Comparison of ENCODE assay signal across 25 cellular contexts in the genomic region with DNA sequence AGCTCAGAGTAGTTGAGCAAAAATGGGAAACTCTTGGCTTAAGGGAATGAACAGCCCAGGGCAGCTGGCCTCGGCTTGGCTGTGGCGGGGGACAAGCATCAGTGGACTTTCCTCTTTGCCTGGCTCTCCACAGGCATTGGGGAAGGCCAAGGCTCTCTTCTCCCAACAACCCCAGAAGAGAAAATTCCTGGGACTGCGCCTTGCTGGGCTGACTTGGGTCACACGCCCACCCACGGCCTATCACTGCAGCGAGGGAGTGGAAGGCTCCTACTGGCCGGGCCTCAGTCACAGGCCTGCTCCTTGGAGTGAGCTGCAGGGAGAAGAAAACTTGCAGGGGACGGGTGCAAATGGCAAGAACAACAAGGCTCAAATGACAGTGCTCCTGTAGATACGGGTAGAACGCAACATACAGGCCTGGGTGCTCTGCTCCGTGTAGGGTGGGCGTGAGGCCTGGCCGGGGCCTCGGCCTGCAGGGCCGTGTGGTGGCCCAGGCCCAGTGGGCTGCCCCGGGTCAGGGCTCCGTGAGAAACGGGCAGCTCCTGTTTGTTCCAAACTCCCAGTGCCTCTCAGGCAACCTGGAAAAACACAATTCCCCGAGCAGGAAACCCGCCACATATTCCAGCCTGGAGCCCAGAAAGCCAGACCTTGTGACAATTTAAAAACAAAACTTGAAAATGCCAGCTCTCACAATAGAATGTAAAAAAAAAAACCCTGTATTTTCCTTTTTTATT. TPM values are rescaled to one million over a fixed set of nuclear protein-coding genes. Genes with fewer than 3 reads are reported as not detected.
DNase-seq lines count a peak whose midpoint lies in the region; ATAC-seq and TF ChIP-seq lines count a peak whose summit lies in the region.
"Had no signal": no experiment of that assay in that cellular context is flagged by ENCODE, and none has a peak within 500 bp of the region (broad histone marks: within the 10 kb centered on the region; RNA-seq: fewer than 3 reads in every experiment).

No MANE protein-coding gene starts in this region.

- H3K18ac ChIP-seq in trophoblast cell (ENCODE audit: low read length) = no peak overlapping the region

- H3K4me3 ChIP-seq in left ventricle myocardium inferior (no peak overlapping the region), trophoblast cell (ENCODE audit: low read depth, low read length) (no peak overlapping the region)
- H3K4me3 ChIP-seq: A549, pancreas, suprapubic skin had no signal

- H2BK12ac ChIP-seq in trophoblast cell (ENCODE audit: low read length) = no peak overlapping the region

- H3K36me3 ChIP-seq in left ventricle myocardium inferior (no peaks in the 10 kb centered on the region), trophoblast cell (ENCODE audit: control insufficient read depth in 1 of 2, insufficient read depth in 2 of 2, low read length in 2 of 2) (no peaks in the 10 kb centered on the region)
- H3K36me3 ChIP-seq: pancreas, suprapubic skin had no signal

- H3K27ac Mint-ChIP-seq in activated naive CD4-positive, alpha-beta T cell treated with anti-CD3 and anti-CD28 coated beads for 36 hours = no peak overlapping the region
- H3K27ac Mint-ChIP-seq: activated B cell treated with CpG ODN at 0.5 μM for 24 hours; activated CD8-positive, alpha-beta memory T cell treated with anti-CD3 and anti-CD28 coated beads, Interleukin-2, amount 10 ng/mL, durations not matched to agents 7 days and 5 days; activated naive CD4-positive, alpha-beta T cell treated with anti-CD3 and anti-CD28 coated beads, Interleukin-2, amount 50 U/mL, for 24 hours; CD4-positive, alpha-beta memory T cell; nephron progenitor cell; stimulated activated memory B cell treated with anti-CD40 and anti-IgM and Interleukin-4, amounts not matched to agents 10 μg/mL and 1 μg/mL and 100 μg/mL, for 72 hours had no signal

- no peak overlapping the region for H4K12ac ChIP-seq in trophoblast cell (ENCODE audit: low read depth, low read length)

- intact Hi-C loops in left cardiac atrium (cut with DNase I) = no loop called here
- intact Hi-C loops in Right ventricle myocardium superior (cut with DNase I) = no loop called here
- intact Hi-C loops in left ventricle myocardium inferior (cut with micrococcal nuclease) = no loop called here
- intact Hi-C loops in activated naive CD4-positive, alpha-beta T cell treated with anti-CD3 and anti-CD28 coated beads for 36 hours (cut with micrococcal nuclease) = no loop called here

- no peak overlapping the region for H4K91ac ChIP-seq in trophoblast cell (ENCODE audit: low read depth, low read length)

- H2BK120ac ChIP-seq in trophoblast cell (ENCODE audit: insufficient read depth, low read length, poor library complexity) = no peak overlapping the region

- no peak overlapping the region for H3K4me2 ChIP-seq in trophoblast cell (ENCODE audit: low read length)
- H3K4me2 ChIP-seq: A549 had no signal

- peaks cover 2% of the 10 kb centered on the region for H3K27me3 Mint-ChIP-seq in activated naive CD4-positive, alpha-beta T cell treated with anti-CD3 and anti-CD28 coated beads for 36 hours (ENCODE audit: low read depth)

- no peaks in the 10 kb centered on the region for H3K36me3 Mint-ChIP-seq in activated naive CD4-positive, alpha-beta T cell treated with anti-CD3 and anti-CD28 coated beads for 36 hours (ENCODE audit: low read depth)
- H3K36me3 Mint-ChIP-seq: activated CD8-positive, alpha-beta memory T cell treated with anti-CD3 and anti-CD28 coated beads, Interleukin-2, amount 10 ng/mL, durations not matched to agents 7 days and 5 days; activated naive CD4-positive, alpha-beta T cell treated with anti-CD3 and anti-CD28 coated beads, Interleukin-2, amount 50 U/mL, for 24 hours; CD4-positive, alpha-beta memory T cell; stimulated activated memory B cell treated with anti-CD40 and anti-IgM and Interleukin-4, amounts not matched to agents 10 μg/mL and 1 μg/mL and 100 μg/mL, for 72 hours had no signal

- no peak overlapping the region for H3K4ac ChIP-seq in trophoblast cell (ENCODE audit: low read depth, low read length)

- no peaks in the 10 kb centered on the region for H3K27me3 ChIP-seq in left ventricle myocardium inferior (ENCODE audit: low read depth)
- H3K27me3 ChIP-seq in trophoblast cell (ENCODE audit: insufficient read depth, low read length) = no peaks in the 10 kb centered on the region
- H3K27me3 ChIP-seq: pancreas had no signal

- H3K79me2 ChIP-seq in trophoblast cell (ENCODE audit: control insufficient read depth, insufficient read depth, low read length, poor library complexity) = no peaks in the 10 kb centered on the region

- CTCF ChIA-PET in activated naive CD4-positive, alpha-beta T cell treated with anti-CD3 and anti-CD28 coated beads for 36 hours (lab: Charles Lee) = interaction anchor here (0.9 kb wide), 1 partner anchor 74 kb away, joined by 4 read pairs; no protein-coding TSS in a partner anchor

- H3K4me3 Mint-ChIP-seq in activated naive CD4-positive, alpha-beta T cell treated with anti-CD3 and anti-CD28 coated beads for 36 hours = no peak overlapping the region
- H3K4me3 Mint-ChIP-seq: activated B cell treated with CpG ODN at 0.5 μM for 24 hours; activated CD8-positive, alpha-beta memory T cell treated with anti-CD3 and anti-CD28 coated beads, Interleukin-2, amount 10 ng/mL, durations not matched to agents 7 days and 5 days; activated naive CD4-positive, alpha-beta T cell treated with anti-CD3 and anti-CD28 coated beads, Interleukin-2, amount 50 U/mL, for 24 hours; CD4-positive, alpha-beta memory T cell; nephron progenitor cell; stimulated activated memory B cell treated with anti-CD40 and anti-IgM and Interleukin-4, amounts not matched to agents 10 μg/mL and 1 μg/mL and 100 μg/mL, for 72 hours had no signal

- H3K23ac ChIP-seq in trophoblast cell (ENCODE audit: low read length) = no peak overlapping the region

- ATAC-seq in left cardiac atrium (peak; percentile 39 to 56), Right ventricle myocardium superior (ENCODE audit: poor library complexity) (no peak), HG03571 (IDR thresholded peaks at IDR 0.05; ENCODE audit: unreplicated experiment) (no peak), HG03521 (IDR thresholded peaks at IDR 0.05; ENCODE audit: unreplicated experiment) (no peak)
- ATAC-seq: activated CD8-positive, alpha-beta memory T cell treated with anti-CD3 and anti-CD28 coated beads, Interleukin-2, amount 10 ng/mL, durations not matched to agents 7 days and 5 days; pancreas; stimulated activated memory B cell treated with anti-CD40 and anti-IgM and Interleukin-4, amounts not matched to agents 10 μg/mL and 1 μg/mL and 100 μg/mL, for 72 hours had no signal

- no peaks in the 10 kb centered on the region for H3K9me3 Mint-ChIP-seq in activated naive CD4-positive, alpha-beta T cell treated with anti-CD3 and anti-CD28 coated beads for 36 hours
- H3K9me3 Mint-ChIP-seq: activated B cell treated with CpG ODN at 0.5 μM for 24 hours; activated naive CD4-positive, alpha-beta T cell treated with anti-CD3 and anti-CD28 coated beads, Interleukin-2, amount 50 U/mL, for 24 hours; stimulated activated memory B cell treated with anti-CD40 and anti-IgM and Interleukin-4, amounts not matched to agents 10 μg/mL and 1 μg/mL and 100 μg/mL, for 72 hours had no signal

- no peak overlapping the region for H2AK5ac ChIP-seq in trophoblast cell (ENCODE audit: low read length)

- TF ChIP-seq CTCF in left ventricle myocardium inferior (IDR thresholded peaks at IDR 0.05; ENCODE audit: borderline replicate concordance) = no peak

- no peak overlapping the region for H3K14ac ChIP-seq in trophoblast cell (ENCODE audit: low read length)

- no peak overlapping the region for H3K9ac ChIP-seq in trophoblast cell (ENCODE audit: low read length)

- WGBS in trophoblast cell (ENCODE audit: extremely low coverage, insufficient coverage, insufficient read length) = no CpG with 5 or more reads among the region's 20 CpGs

- peaks cover 5% of the 10 kb centered on the region for H3K4me1 Mint-ChIP-seq in activated naive CD4-positive, alpha-beta T cell treated with anti-CD3 and anti-CD28 coated beads for 36 hours (ENCODE audit: low read depth)
- H3K4me1 Mint-ChIP-seq: activated naive CD4-positive, alpha-beta T cell treated with anti-CD3 and anti-CD28 coated beads, Interleukin-2, amount 50 U/mL, for 24 hours had no signal

- DNase-seq in left cardiac atrium (no peak), Right ventricle myocardium superior (no peak), left ventricle myocardium inferior (no peak), trophoblast cell (no peak), SW480 (ENCODE audit: low spot score) (no peak)
- no peak for DNase-seq in activated naive CD4-positive, alpha-beta T cell treated with anti-CD3 and anti-CD28 coated beads for 36 hours
- DNase-seq: activated B cell treated with CpG ODN at 0.5 μM for 24 hours; activated CD4-positive, alpha-beta T cell treated with anti-CD3 and anti-CD28 coated beads, Interleukin-2, amount 50 U/mL, for 1 hour; activated CD8-positive, alpha-beta memory T cell treated with anti-CD3 and anti-CD28 coated beads, Interleukin-2, amount 10 ng/mL, durations not matched to agents 7 days and 5 days; CD4-positive, alpha-beta memory T cell; cortex of kidney; NCI-H1092 treated with DMSO at 0.1 percent for 48 hours; NCI-H1930; NCI-H526; nephron progenitor cell; SHP77 treated with DMSO at 0.1 percent for 48 hours; stimulated activated CD4-positive, alpha-beta T cell treated with anti-CD3 and anti-CD28 coated beads, Interleukin-4, amount 100 ng/mL, for 24 hours; SW 1271 had no signal

- H3K27ac ChIP-seq in left ventricle myocardium inferior (replicated peaks) = peak overlapping the region; percentile 59
- no peak overlapping the region for H3K27ac ChIP-seq in trophoblast cell (ENCODE audit: low read depth, low read length)
- H3K27ac ChIP-seq: A549, pancreas, suprapubic skin had no signal

- no peaks in the 10 kb centered on the region for H3K9me3 ChIP-seq in left ventricle myocardium inferior (replicated peaks)
- peaks cover 8% of the 10 kb centered on the region for H3K9me3 ChIP-seq in trophoblast cell (ENCODE audit: insufficient read depth, low read depth, low read length)
- H3K9me3 ChIP-seq: pancreas, suprapubic skin had no signal

- H3K4me1 ChIP-seq in left ventricle myocardium inferior (peaks cover 32% of the 10 kb centered on the region), trophoblast cell (ENCODE audit: control insufficient read depth in 1 of 2, insufficient read depth in 2 of 2, low read length in 2 of 2) (peaks cover 4% of the 10 kb centered on the region in 2 experiments)
- H3K4me1 ChIP-seq: pancreas had no signal

- peak overlapping the region; percentile 16 for H4K8ac ChIP-seq in trophoblast cell (ENCODE audit: low read depth, low read length)

- H2BK5ac ChIP-seq in trophoblast cell (ENCODE audit: low read depth, low read length, poor library complexity) = no peak overlapping the region

- no peak overlapping the region for H2AFZ ChIP-seq in trophoblast cell (ENCODE audit: insufficient read depth, low read length, poor library complexity)

- H3K79me1 ChIP-seq in trophoblast cell (ENCODE audit: low read length) = no peaks in the 10 kb centered on the region

RNA-seq across cellular contexts. Expression of a gene that starts 25.1 kb away (rescaled TPM):
- total RNA-seq in left cardiac atrium (10 to 100 TPM in 1 of 2 donors, 1 to 10 TPM in 1; 8.6 to 12.0 TPM), Right ventricle myocardium superior (6.0 TPM), left ventricle myocardium inferior (8.6 TPM)
- 4.2 and 4.5 TPM in 2 replicates for polyA plus RNA-seq in trophoblast cell (2013)
- total RNA-seq in activated naive CD4-positive, alpha-beta T cell treated with anti-CD3 and anti-CD28 coated beads for 36 hours = 10 to 100 TPM; 75.5 to 76.4 TPM

Comparison
In these comparisons a context has a peak if more than half of its experiments do, and no peak if none do; other contexts are left out.
1. ATAC-seq: peak in left cardiac atrium (2 of 2); none in Right ventricle myocardium superior (single experiment), HG03571 (single experiment) and HG03521 (single experiment).